ENCODE assay signal across 24 cellular contexts in genomic region chr2:130849896-130850787, GRCh38. TPM values are rescaled to one million over a fixed set of nuclear protein-coding genes. Genes with fewer than 3 reads are reported as not detected.
DNase-seq lines count a peak whose midpoint lies in the region; ATAC-seq, FAIRE-seq and TF ChIP-seq lines count a peak whose summit lies in the region.
"Had no signal": no experiment of that assay in that cellular context is flagged by ENCODE, and none has a peak within 500 bp of the region (broad histone marks: within the 10 kb centered on the region; RNA-seq: fewer than 3 reads in every experiment).

No MANE protein-coding gene starts in this region.

- 58% methylated on average over 10 of the region's 10 CpGs for WGBS in pancreas, 2 donors

- TF ChIP-seq CTCF in C4-2B (conservative IDR thresholded peaks at IDR 0.05) (no peak), chondrocyte (IDR thresholded peaks at IDR 0.05) (no peak), pancreas (IDR thresholded peaks at IDR 0.05) (no peak), GM13976 (IDR thresholded peaks at IDR 0.05; ENCODE audit: borderline replicate concordance, control extremely low read depth, extremely low read depth, insufficient read depth, missing control alignments) (no peak)

- H3K4me3 Mint-ChIP-seq in chondrocyte (ENCODE audit: unreplicated experiment): no peak overlapping the region
- H3K4me3 Mint-ChIP-seq: CD4-positive, CD25-positive, alpha-beta regulatory T cell; IgD-negative memory B cell had no signal

- H3K36me3 Mint-ChIP-seq in chondrocyte (ENCODE audit: low read depth): no peaks in the 10 kb centered on the region
- H3K36me3 Mint-ChIP-seq: CD4-positive, CD25-positive, alpha-beta regulatory T cell; IgD-negative memory B cell had no signal

- DNase-seq in DMS 273 (lab: John Stamatoyannopoulos, UW; ENCODE audit: unreplicated experiment): peak; percentile 56
- no peak for DNase-seq in DMS 273 treated with DMSO at 0.1 percent for 48 hours (lab: John Stamatoyannopoulos, UW)
- DNase-seq in chondrocyte (ENCODE audit: low spot score): peak; percentile 54
- peak in 4 of 6 donors; percentile 18 to 44 (median 36) for DNase-seq in pancreas
- DNase-seq in GM13976 (ENCODE audit: low spot score): no peak
- no peak for DNase-seq in activated CD4-positive, CD25-positive, alpha-beta regulatory T cell treated with anti-CD3 and anti-CD28 coated beads, Interleukin-2, amount 50 U/mL, for 72 hours
- DNase-seq: AML-193; CD4-positive, CD25-positive, alpha-beta regulatory T cell; COR-L47; DMS153; GDM1; GM23248; Kasumi-1; MG63; NCI-H1105; NCI-H510A; NCI-H82; SW 1271 had no signal

- H3K36me3 ChIP-seq in pancreas: no peaks in the 10 kb centered on the region
- H3K36me3 ChIP-seq: HAP-1, MG63 had no signal

- H3K27ac ChIP-seq in C4-2B (peak overlapping the region; percentile 66), pancreas (no peak overlapping the region)
- H3K27ac ChIP-seq: 22Rv1, GM23248 had no signal

- H3K27ac Mint-ChIP-seq in chondrocyte (ENCODE audit: unreplicated experiment): no peak overlapping the region
- H3K27ac Mint-ChIP-seq: CD4-positive, CD25-positive, alpha-beta regulatory T cell had no signal

- intact Hi-C loops in pancreas (cut with DNase I): no loop called here

- H3K27me3 ChIP-seq in pancreas: no peaks in the 10 kb centered on the region
- H3K27me3 ChIP-seq: MG63 had no signal

- in situ Hi-C loops in GM13976 (cut with MboI; ENCODE audit: low sequenced_read_pairs, unreplicated experiment): no loop called here

- H3K4me1 Mint-ChIP-seq in chondrocyte (ENCODE audit: low read depth): no peaks in the 10 kb centered on the region
- H3K4me1 Mint-ChIP-seq: CD4-positive, CD25-positive, alpha-beta regulatory T cell had no signal

- no peak for FAIRE-seq in pancreas (lab: Jason Lieb, UNC)
- FAIRE-seq: GM19239 had no signal

- ATAC-seq in pancreas (peak; percentile 35 to 69 (median 62)), SK-N-SH treated with all-trans-retinoic acid at 6 μM for 48 hours (no peak)

- no peak overlapping the region for H3K4me3 ChIP-seq in pancreas
- H3K4me3 ChIP-seq: GM23248, HAP-1, MG63 had no signal

- H3K27me3 Mint-ChIP-seq in chondrocyte (ENCODE audit: low read depth): peaks cover 11% of the 10 kb centered on the region

- no peaks in the 10 kb centered on the region for H3K9me3 ChIP-seq in pancreas
- H3K9me3 ChIP-seq: HAP-1, MG63 had no signal

- no peaks in the 10 kb centered on the region for H3K4me1 ChIP-seq in pancreas
- H3K4me1 ChIP-seq: HAP-1 had no signal

- no peaks in the 10 kb centered on the region for H3K9me3 Mint-ChIP-seq in chondrocyte (ENCODE audit: low read depth)
- H3K9me3 Mint-ChIP-seq: CD4-positive, CD25-positive, alpha-beta regulatory T cell; IgD-negative memory B cell had no signal

TF ChIP-seq in SK-N-SH treated with all-trans-retinoic acid at 6 μM for 48 hours, 23 proteins besides CTCF, POLR2A, EP300 and RAD21:
- TF ChIP-seq OSR1 (CRISPR knock-in tag; IDR thresholded peaks at IDR 0.05): no peak
- TF ChIP-seq ZNF70 (CRISPR knock-in tag; IDR thresholded peaks at IDR 0.05): no peak
- no peak for TF ChIP-seq SNAI2 (CRISPR knock-in tag; IDR thresholded peaks at IDR 0.05)
- TF ChIP-seq ZFP3 (CRISPR knock-in tag; IDR thresholded peaks at IDR 0.05): no peak
- TF ChIP-seq POU6F1 (CRISPR knock-in tag; IDR thresholded peaks at IDR 0.05; ENCODE audit: borderline replicate concordance, low read depth): no peak
- TF ChIP-seq ZNF565 (CRISPR knock-in tag; conservative IDR thresholded peaks at IDR 0.05; ENCODE audit: low read depth): no peak
- no peak for TF ChIP-seq CSRNP3 (CRISPR knock-in tag; IDR thresholded peaks at IDR 0.05)
- TF ChIP-seq PATZ1 (CRISPR knock-in tag; IDR thresholded peaks at IDR 0.05; ENCODE audit: borderline replicate concordance): no peak
- TF ChIP-seq ARNTL (CRISPR knock-in tag; IDR thresholded peaks at IDR 0.05; ENCODE audit: borderline replicate concordance, low read depth): no peak
- TF ChIP-seq CSDC2 (CRISPR knock-in tag; IDR thresholded peaks at IDR 0.05): no peak
- no peak for TF ChIP-seq ISL1 (CRISPR knock-in tag; IDR thresholded peaks at IDR 0.05)
- TF ChIP-seq GLIS3 (CRISPR knock-in tag; IDR thresholded peaks at IDR 0.05): no peak
- no peak for TF ChIP-seq TOX (CRISPR knock-in tag; IDR thresholded peaks at IDR 0.05; ENCODE audit: borderline replicate concordance)
- TF ChIP-seq PPARA (CRISPR knock-in tag; IDR thresholded peaks at IDR 0.05; ENCODE audit: borderline replicate concordance): no peak
- TF ChIP-seq RARB (CRISPR knock-in tag; IDR thresholded peaks at IDR 0.05): no peak
- TF ChIP-seq ZFP30 (CRISPR knock-in tag; IDR thresholded peaks at IDR 0.05): no peak
- TF ChIP-seq CREB5 (CRISPR knock-in tag; IDR thresholded peaks at IDR 0.05; ENCODE audit: low read depth): no peak
- no peak for TF ChIP-seq ZNF8 (CRISPR knock-in tag; IDR thresholded peaks at IDR 0.05)
- no peak for TF ChIP-seq ZC3H10 (CRISPR knock-in tag; IDR thresholded peaks at IDR 0.05)

RNA-seq across cellular contexts. Expression of gene ARHGEF4, which starts 13.4 kb away (rescaled TPM):
- total RNA-seq in chondrocyte (6.3 to 12.3 TPM (median 10.6 TPM) in 3 replicates), pancreas (10 to 100 TPM; 16.3 to 24.1 (median 18.5) TPM)
- 10 to 100 TPM; 31.6 to 58.2 TPM for polyA plus RNA-seq in pancreas

Comparison
In these comparisons a context has a peak if more than half of its experiments do, and no peak if none do; other contexts are left out.
1. DNase-seq: peak in DMS 273 (single experiment), chondrocyte (single experiment) and pancreas (4 of 6); none in DMS 273 treated with DMSO at 0.1 percent for 48 hours (single experiment), GM13976 (single experiment) and activated CD4-positive, CD25-positive, alpha-beta regulatory T cell treated with anti-CD3 and anti-CD28 coated beads, Interleukin-2, amount 50 U/mL, for 72 hours (single experiment).